ENCODE assay signal across 8 cellular contexts in the genomic region with DNA sequence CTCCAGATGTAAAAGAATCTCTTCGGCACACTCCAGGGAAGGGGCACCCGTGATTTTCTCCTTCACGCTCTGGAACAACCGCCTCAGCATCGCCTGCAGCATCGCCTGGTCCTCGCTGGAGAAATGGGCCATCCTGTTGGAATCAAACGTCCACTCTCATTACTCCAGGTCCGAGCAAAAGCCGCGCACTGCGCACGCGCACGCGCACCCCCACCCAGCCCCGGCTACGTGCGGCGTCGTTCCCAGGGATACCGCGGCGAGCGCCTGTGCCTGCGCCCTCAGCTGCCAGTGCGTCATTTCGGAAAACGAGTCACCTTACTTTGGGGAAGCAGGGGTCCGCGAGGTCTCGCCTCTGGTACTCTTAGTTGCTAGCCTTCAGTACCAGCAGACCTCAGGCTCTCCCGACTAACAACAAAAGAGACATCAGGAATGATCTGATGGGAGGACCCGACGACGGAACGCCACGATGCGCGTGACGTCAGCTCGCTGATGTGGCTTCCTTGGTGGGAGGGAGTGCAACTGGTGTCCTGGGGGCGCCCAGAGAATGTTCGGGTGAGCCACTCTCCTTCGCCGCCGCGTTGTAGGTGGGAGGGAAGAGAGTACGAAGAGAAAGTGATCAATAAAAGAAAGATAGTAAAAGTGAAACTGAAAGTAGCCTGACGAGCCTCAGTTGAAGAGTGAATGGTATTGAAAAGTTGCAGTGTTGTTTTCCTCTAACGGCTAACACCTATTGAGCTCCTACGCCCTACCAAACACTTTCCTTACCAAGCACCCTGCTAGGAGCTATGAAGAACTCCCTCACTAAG. TPM values are rescaled to one million over a fixed set of nuclear protein-coding genes. Genes with fewer than 3 reads are reported as not detected.
A peak's percentile ranks its signal among the peaks of the same experiment; 100 is the strongest.
DNase-seq lines count a peak whose midpoint lies in the region; ATAC-seq and TF ChIP-seq lines count a peak whose summit lies in the region.

A gene with protein sequence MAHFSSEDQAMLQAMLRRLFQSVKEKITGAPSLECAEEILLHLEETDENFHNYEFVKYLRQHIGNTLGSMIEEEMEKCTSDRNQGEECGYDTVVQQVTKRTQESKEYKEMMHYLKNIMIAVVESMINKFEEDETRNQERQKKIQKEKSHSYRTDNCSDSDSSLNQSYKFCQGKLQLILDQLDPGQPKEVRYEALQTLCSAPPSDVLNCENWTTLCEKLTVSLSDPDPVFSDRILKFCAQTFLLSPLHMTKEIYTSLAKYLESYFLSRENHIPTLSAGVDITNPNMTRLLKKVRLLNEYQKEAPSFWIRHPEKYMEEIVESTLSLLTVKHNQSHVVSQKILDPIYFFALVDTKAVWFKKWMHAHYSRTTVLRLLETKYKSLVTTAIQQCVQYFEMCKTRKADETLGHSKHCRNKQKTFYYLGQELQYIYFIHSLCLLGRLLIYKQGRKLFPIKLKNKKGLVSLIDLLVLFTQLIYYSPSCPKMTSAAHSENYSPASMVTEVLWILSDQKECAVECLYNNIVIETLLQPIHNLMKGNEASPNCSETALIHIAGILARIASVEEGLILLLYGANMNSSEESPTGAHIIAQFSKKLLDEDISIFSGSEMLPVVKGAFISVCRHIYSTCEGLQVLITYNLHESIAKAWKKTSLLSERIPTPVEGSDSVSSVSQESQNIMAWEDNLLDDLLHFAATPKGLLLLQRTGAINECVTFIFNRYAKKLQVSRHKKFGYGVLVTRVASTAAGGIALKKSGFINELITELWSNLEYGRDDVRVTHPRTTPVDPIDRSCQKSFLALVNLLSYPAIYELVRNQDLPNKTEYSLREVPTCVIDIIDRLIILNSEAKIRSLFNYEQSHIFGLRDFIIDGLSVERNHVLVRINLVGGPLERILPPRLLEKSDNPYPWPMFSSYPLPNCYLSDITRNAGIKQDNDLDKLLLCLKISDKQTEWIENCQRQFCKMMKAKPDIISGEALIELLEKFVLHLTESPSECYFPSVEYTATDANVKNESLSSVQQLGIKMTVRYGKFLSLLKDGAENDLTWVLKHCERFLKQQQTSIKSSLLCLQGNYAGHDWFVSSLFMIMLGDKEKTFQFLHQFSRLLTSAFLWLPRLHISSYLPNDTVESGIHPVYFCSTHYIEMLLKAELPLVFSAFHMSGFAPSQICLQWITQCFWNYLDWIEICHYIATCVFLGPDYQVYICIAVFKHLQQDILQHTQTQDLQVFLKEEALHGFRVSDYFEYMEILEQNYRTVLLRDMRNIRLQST (minus strand): TSS at position 182 of the 806 bp plus-strand sequence. CDS start 50 bp downstream, at position 132.

- H3K4me1 Mint-ChIP-seq in activated naive CD8-positive, alpha-beta T cell (ENCODE audit: low read depth): peaks cover 39% of the 10 kb centered on the region
- peaks cover 17% of the 10 kb centered on the region for H3K4me1 Mint-ChIP-seq in glutamatergic neuron (ENCODE audit: low read depth, unreplicated experiment)

- no peaks in the 10 kb centered on the region for H3K4me1 ChIP-seq in testis

- H3K27ac ChIP-seq in testis: peak within 1 kb of the TSS; percentile 89 to 99

- H3K9me3 ChIP-seq in testis: no peaks in the 10 kb centered on the region

- TF ChIP-seq CTCF in GM10266 (IDR thresholded peaks at IDR 0.05; ENCODE audit: control insufficient read depth, insufficient read depth, low read depth, missing control alignments) (no peak), glutamatergic neuron (IDR thresholded peaks at IDR 0.05; ENCODE audit: partially characterized antibody, unreplicated experiment) (no peak), omental fat pad (IDR thresholded peaks at IDR 0.05) (no peak), testis (IDR thresholded peaks at IDR 0.05) (peak in 1 of 3 experiments; percentile 23)

- peak within 1 kb of the TSS; percentile 95 for H3K4me3 Mint-ChIP-seq in activated naive CD8-positive, alpha-beta T cell
- H3K4me3 Mint-ChIP-seq in glutamatergic neuron (ENCODE audit: unreplicated experiment): peak within 1 kb of the TSS; percentile 99

- H3K36me3 Mint-ChIP-seq in activated naive CD8-positive, alpha-beta T cell: no peaks in the 10 kb centered on the region
- H3K36me3 Mint-ChIP-seq in glutamatergic neuron (ENCODE audit: unreplicated experiment): no peaks in the 10 kb centered on the region

- H3K9me3 Mint-ChIP-seq in activated naive CD8-positive, alpha-beta T cell (ENCODE audit: low read depth): no peaks in the 10 kb centered on the region
- H3K9me3 Mint-ChIP-seq in glutamatergic neuron (ENCODE audit: unreplicated experiment): no peaks in the 10 kb centered on the region

- TF ChIP-seq POLR2A in testis (IDR thresholded peaks at IDR 0.05): no peak

- intact Hi-C loops in testis (cut with DNase I; ENCODE audit: low total_unique reads): no loop called here

- H3K4me3 ChIP-seq in testis: peak within 1 kb of the TSS; percentile 56 to 85

- no peaks in the 10 kb centered on the region for H3K36me3 ChIP-seq in testis (ENCODE audit: low read depth, missing control alignments)

- DNase-seq in GM10266 (ENCODE audit: extremely low spot score): peak; percentile 83
- peak; percentile 91 for DNase-seq in NCI-H1092 treated with DMSO at 0.1 percent for 48 hours (lab: John Stamatoyannopoulos, UW)
- DNase-seq in SKM-1 (lab: John Stamatoyannopoulos, UW; ENCODE audit: unreplicated experiment): peak; percentile 84
- peak; percentile 96 for DNase-seq in glutamatergic neuron
- DNase-seq in omental fat pad (ENCODE audit: low spot score): peak; percentile 68
- DNase-seq in testis: peak; percentile 95

- peak; percentile 91 for ATAC-seq in HG02623 (IDR thresholded peaks at IDR 0.05; ENCODE audit: unreplicated experiment)
- ATAC-seq in omental fat pad (ENCODE audit: low FRiP score): peak; percentile 100

- 1% methylated on average over 32 to 43 of the region's 52 CpGs for WGBS in testis, 2 donors

- H3K27ac Mint-ChIP-seq in activated naive CD8-positive, alpha-beta T cell: peak within 1 kb of the TSS; percentile 97
- H3K27ac Mint-ChIP-seq in glutamatergic neuron (ENCODE audit: unreplicated experiment): peak within 1 kb of the TSS; percentile 92

- H3K27me3 ChIP-seq in testis: no peaks in the 10 kb centered on the region

- H3K27me3 Mint-ChIP-seq in activated naive CD8-positive, alpha-beta T cell: no peaks in the 10 kb centered on the region
- no peaks in the 10 kb centered on the region for H3K27me3 Mint-ChIP-seq in glutamatergic neuron (ENCODE audit: unreplicated experiment)

RNA-seq across cellular contexts. Expression of the gene that starts here (rescaled TPM):
- total RNA-seq in glutamatergic neuron (ENCODE audit: unreplicated experiment) (24.2 TPM), omental fat pad (10 to 100 TPM in 1 of 4 donors, 1 to 10 TPM in 3; 4.6 to 11.4 (median 7.4) TPM), testis (10 to 100 TPM; 22.1 to 37.4 TPM)
- polyA plus RNA-seq in testis (ENCODE audit: insufficient read depth, low read depth, low replicate concordance): 9.3 TPM

Comparison
In these comparisons a context has a peak if more than half of its experiments do, and no peak if none do; other contexts are left out.
1. Peak in every context shown above with its lines: DNase-seq, ATAC-seq, H3K4me3 ChIP-seq and H3K27ac ChIP-seq.